In the genomic region with DNA sequence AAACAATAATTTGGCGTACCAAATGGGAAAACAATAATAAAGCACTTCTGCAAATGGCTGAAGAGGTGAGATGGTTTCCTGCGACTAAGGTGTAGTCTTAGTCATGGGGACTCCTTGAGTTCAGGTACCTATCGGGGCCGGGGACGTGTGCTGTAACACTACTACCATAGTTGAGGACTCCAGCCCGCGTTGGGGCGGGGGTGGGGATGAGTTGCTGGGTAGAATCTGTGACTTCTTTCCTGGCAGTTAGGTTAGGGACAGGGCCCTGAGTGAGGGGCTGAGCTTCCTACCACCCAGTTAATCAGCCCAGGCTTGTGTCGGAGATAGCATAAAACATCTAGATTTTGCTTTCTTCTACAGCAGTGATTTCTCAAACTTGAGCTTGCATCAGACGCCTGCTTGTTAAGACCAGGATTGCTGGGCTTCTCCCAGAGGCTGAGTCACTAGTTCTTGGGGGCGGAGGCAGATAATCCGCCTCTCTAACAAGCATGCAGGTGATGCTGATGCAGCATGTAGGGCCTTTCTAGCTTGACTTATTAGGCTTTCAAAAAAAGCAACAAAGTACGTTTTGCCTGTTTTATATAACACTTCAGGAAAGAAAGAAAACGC, we compare ENCODE assay signal across 1 cellular context.
TF ChIP-seq lines count a peak whose summit lies in the region.

No MANE protein-coding gene starts in this region.

TF ChIP-seq in GM23338, 12 proteins besides CTCF, POLR2A, EP300 and RAD21 (continued from another document):
- TF ChIP-seq, protein P1, sequence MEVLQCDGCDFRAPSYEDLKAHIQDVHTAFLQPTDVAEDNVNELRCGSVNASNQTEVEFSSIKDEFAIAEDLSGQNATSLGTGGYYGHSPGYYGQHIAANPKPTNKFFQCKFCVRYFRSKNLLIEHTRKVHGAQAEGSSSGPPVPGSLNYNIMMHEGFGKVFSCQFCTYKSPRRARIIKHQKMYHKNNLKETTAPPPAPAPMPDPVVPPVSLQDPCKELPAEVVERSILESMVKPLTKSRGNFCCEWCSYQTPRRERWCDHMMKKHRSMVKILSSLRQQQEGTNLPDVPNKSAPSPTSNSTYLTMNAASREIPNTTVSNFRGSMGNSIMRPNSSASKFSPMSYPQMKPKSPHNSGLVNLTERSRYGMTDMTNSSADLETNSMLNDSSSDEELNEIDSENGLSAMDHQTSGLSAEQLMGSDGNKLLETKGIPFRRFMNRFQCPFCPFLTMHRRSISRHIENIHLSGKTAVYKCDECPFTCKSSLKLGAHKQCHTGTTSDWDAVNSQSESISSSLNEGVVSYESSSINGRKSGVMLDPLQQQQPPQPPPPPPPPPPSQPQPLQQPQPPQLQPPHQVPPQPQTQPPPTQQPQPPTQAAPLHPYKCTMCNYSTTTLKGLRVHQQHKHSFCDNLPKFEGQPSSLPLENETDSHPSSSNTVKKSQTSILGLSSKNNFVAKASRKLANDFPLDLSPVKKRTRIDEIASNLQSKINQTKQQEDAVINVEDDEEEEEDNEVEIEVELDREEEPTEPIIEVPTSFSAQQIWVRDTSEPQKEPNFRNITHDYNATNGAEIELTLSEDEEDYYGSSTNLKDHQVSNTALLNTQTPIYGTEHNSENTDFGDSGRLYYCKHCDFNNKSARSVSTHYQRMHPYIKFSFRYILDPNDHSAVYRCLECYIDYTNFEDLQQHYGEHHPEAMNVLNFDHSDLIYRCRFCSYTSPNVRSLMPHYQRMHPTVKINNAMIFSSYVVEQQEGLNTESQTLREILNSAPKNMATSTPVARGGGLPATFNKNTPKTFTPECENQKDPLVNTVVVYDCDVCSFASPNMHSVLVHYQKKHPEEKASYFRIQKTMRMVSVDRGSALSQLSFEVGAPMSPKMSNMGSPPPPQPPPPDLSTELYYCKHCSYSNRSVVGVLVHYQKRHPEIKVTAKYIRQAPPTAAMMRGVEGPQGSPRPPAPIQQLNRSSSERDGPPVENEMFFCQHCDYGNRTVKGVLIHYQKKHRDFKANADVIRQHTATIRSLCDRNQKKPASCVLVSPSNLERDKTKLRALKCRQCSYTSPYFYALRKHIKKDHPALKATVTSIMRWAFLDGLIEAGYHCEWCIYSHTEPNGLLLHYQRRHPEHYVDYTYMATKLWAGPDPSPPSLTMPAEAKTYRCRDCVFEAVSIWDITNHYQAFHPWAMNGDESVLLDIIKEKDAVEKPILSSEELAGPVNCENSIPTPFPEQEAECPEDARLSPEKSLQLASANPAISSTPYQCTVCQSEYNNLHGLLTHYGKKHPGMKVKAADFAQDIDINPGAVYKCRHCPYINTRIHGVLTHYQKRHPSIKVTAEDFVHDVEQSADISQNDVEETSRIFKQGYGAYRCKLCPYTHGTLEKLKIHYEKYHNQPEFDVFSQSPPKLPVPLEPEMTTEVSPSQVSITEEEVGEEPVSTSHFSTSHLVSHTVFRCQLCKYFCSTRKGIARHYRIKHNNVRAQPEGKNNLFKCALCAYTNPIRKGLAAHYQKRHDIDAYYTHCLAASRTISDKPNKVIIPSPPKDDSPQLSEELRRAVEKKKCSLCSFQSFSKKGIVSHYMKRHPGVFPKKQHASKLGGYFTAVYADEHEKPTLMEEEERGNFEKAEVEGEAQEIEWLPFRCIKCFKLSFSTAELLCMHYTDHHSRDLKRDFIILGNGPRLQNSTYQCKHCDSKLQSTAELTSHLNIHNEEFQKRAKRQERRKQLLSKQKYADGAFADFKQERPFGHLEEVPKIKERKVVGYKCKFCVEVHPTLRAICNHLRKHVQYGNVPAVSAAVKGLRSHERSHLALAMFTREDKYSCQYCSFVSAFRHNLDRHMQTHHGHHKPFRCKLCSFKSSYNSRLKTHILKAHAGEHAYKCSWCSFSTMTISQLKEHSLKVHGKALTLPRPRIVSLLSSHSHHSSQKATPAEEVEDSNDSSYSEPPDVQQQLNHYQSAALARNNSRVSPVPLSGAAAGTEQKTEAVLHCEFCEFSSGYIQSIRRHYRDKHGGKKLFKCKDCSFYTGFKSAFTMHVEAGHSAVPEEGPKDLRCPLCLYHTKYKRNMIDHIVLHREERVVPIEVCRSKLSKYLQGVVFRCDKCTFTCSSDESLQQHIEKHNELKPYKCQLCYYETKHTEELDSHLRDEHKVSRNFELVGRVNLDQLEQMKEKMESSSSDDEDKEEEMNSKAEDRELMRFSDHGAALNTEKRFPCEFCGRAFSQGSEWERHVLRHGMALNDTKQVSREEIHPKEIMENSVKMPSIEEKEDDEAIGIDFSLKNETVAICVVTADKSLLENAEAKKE (CRISPR knock-in tag; IDR thresholded peaks at IDR 0.05) = no peak
- no peak for TF ChIP-seq EZH2 (IDR thresholded peaks at IDR 0.05; ENCODE audit: low read depth, unreplicated experiment)
- TF ChIP-seq, protein P2, sequence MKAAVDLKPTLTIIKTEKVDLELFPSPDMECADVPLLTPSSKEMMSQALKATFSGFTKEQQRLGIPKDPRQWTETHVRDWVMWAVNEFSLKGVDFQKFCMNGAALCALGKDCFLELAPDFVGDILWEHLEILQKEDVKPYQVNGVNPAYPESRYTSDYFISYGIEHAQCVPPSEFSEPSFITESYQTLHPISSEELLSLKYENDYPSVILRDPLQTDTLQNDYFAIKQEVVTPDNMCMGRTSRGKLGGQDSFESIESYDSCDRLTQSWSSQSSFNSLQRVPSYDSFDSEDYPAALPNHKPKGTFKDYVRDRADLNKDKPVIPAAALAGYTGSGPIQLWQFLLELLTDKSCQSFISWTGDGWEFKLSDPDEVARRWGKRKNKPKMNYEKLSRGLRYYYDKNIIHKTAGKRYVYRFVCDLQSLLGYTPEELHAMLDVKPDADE (IDR thresholded peaks at IDR 0.05) = no peak
- TF ChIP-seq NANOG (IDR thresholded peaks at IDR 0.05; ENCODE audit: borderline replicate concordance) = no peak
